Comparison of ENCODE assay signal across 12 cellular contexts in the genomic region with DNA sequence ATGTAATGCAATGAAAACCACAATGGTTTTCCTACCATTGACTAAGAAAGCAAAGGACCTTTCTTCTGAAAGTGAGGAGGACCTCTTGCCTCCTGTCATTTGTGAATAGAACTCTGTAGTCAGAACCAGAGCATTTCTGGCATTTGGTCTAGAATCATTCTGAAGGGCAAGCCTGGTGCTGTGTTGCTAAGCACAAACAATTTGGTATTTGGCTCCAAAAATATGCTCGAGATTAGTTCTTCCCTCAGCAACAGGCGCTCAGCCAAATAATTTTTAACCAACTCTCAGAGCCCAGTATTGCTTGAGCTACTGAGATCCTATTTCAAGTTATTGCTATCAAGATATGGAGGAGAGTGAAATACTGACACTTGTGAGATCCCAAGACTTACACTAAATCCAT.
DNase-seq lines count a peak whose midpoint lies in the region; ATAC-seq and TF ChIP-seq lines count a peak whose summit lies in the region.
"Had no signal": no experiment of that assay in that cellular context is flagged by ENCODE, and none has a peak within 500 bp of the region (broad histone marks: within the 10 kb centered on the region; RNA-seq: fewer than 3 reads in every experiment).

No MANE protein-coding gene starts in this region.

- no peak overlapping the region for H3K4me3 Mint-ChIP-seq in nephron progenitor cell

- no peaks in the 10 kb centered on the region for H3K9me3 ChIP-seq in DND-41 (ENCODE audit: insufficient read depth, low read length, severe bottlenecking)
- H3K9me3 ChIP-seq in SJCRH30 (replicated peaks): no peaks in the 10 kb centered on the region
- no peaks in the 10 kb centered on the region for H3K9me3 ChIP-seq in fibroblast of lung (ENCODE audit: control insufficient read depth, insufficient read depth, low read depth, low read length)
- H3K9me3 ChIP-seq: tibial artery had no signal

- TF ChIP-seq CTCF in DND-41 (IDR thresholded peaks at IDR 0.05; ENCODE audit: borderline replicate concordance, extremely low read depth, low read length, poor library complexity, severe bottlenecking) (no peak), fibroblast of lung (conservative IDR thresholded peaks at IDR 0.05 in 1 of 2, IDR thresholded peaks at IDR 0.05 in 1 of 2; ENCODE audit: low read depth in 1 of 2, low read length in 2 of 2) (no peak), omental fat pad (IDR thresholded peaks at IDR 0.05) (no peak), nephron progenitor cell (IDR thresholded peaks at IDR 0.05) (no peak)

- no peak overlapping the region for H3K27ac ChIP-seq in DND-41 (ENCODE audit: low read length)
- peak overlapping the region; percentile 22 for H3K27ac ChIP-seq in SJCRH30
- H3K27ac ChIP-seq in fibroblast of lung (ENCODE audit: insufficient read depth, low read length): no peak overlapping the region
- H3K27ac ChIP-seq: tibial artery had no signal

- H3K4me2 ChIP-seq in DND-41 (ENCODE audit: insufficient read depth, low read length) (no peak overlapping the region), fibroblast of lung (ENCODE audit: extremely low read depth, insufficient read depth, low read length) (no peak overlapping the region)

- H2AFZ ChIP-seq in DND-41 (ENCODE audit: low read depth, low read length) (no peak overlapping the region), fibroblast of lung (ENCODE audit: low read length) (no peak overlapping the region)

- H3K4me3 ChIP-seq in DND-41 (ENCODE audit: low read depth in 1 of 2, low read length in 2 of 2): no peak overlapping the region
- H3K4me3 ChIP-seq in SJCRH30: no peak overlapping the region
- H3K4me3 ChIP-seq in fibroblast of lung (replicated peaks in 1 of 4; ENCODE audit: control extremely low read depth in 1 of 4, insufficient read depth in 1 of 4, low read depth in 3 of 4, low read length in 4 of 4): peak overlapping the region in 1 of 4 experiments; percentile 23
- H3K4me3 ChIP-seq: tibial artery had no signal

- peaks cover 9% of the 10 kb centered on the region for H3K36me3 Mint-ChIP-seq in nephron progenitor cell (ENCODE audit: low read depth)

- H3K4me1 Mint-ChIP-seq in nephron progenitor cell: peaks cover 18% of the 10 kb centered on the region

- DNase-seq in DND-41 (no peak), SJCRH30 (peak; percentile 54 to 82), fibroblast of lung (ENCODE audit: low read depth in 2 of 2) (peak; percentile 89 to 92), omental fat pad (ENCODE audit: low spot score) (no peak), nephron progenitor cell (no peak)
- DNase-seq in activated naive CD4-positive, alpha-beta T cell (lab: John Stamatoyannopoulos, UW): no peak
- DNase-seq in stimulated activated CD4-positive, alpha-beta T cell treated with anti-CD3 and anti-CD28 coated beads, Interleukin-15, amount 100 ng/mL, for 24 hours: no peak
- no peak for DNase-seq in activated naive CD4-positive, alpha-beta T cell treated with anti-CD3 and anti-CD28 coated beads, Interleukin-2, amount 50 U/mL, for 16 hours
- DNase-seq: aorta, Kasumi-1, tibial artery had no signal

- peaks cover 6% of the 10 kb centered on the region for H3K9me3 Mint-ChIP-seq in nephron progenitor cell

- no peaks in the 10 kb centered on the region for H3K27me3 ChIP-seq in DND-41 (ENCODE audit: insufficient read depth, low read length, poor library complexity)
- no peaks in the 10 kb centered on the region for H3K27me3 ChIP-seq in SJCRH30
- no peaks in the 10 kb centered on the region for H3K27me3 ChIP-seq in fibroblast of lung (ENCODE audit: control insufficient read depth, insufficient read depth, low read length)
- H3K27me3 ChIP-seq: tibial artery had no signal

- no peaks in the 10 kb centered on the region for H3K79me2 ChIP-seq in DND-41 (ENCODE audit: insufficient read depth, low read length)
- H3K79me2 ChIP-seq in fibroblast of lung (ENCODE audit: control insufficient read depth, insufficient read depth, low read length): no peaks in the 10 kb centered on the region

- H3K36me3 ChIP-seq in DND-41 (ENCODE audit: insufficient read depth, low read length) (no peaks in the 10 kb centered on the region), SJCRH30 (no peaks in the 10 kb centered on the region), fibroblast of lung (ENCODE audit: control insufficient read depth, insufficient read depth, low read length) (no peaks in the 10 kb centered on the region)
- H3K36me3 ChIP-seq: tibial artery had no signal

- H3K27ac Mint-ChIP-seq in nephron progenitor cell: no peak overlapping the region

- H4K20me1 ChIP-seq in DND-41 (ENCODE audit: insufficient read depth, low read length): peaks cover 4% of the 10 kb centered on the region; the same call in 1 of the 2 replicates
- H4K20me1 ChIP-seq in fibroblast of lung (ENCODE audit: control insufficient read depth, extremely low read depth, insufficient read depth, low read length): no peaks in the 10 kb centered on the region

- H3K4me1 ChIP-seq in DND-41 (ENCODE audit: insufficient read depth, low read length) (no peaks in the 10 kb centered on the region), SJCRH30 (peaks cover 18% of the 10 kb centered on the region), fibroblast of lung (ENCODE audit: control insufficient read depth, extremely low read depth, insufficient read depth, low read length) (no peaks in the 10 kb centered on the region)

- no peaks in the 10 kb centered on the region for H3K27me3 Mint-ChIP-seq in nephron progenitor cell (ENCODE audit: low read depth, poor library complexity)

- H3K9ac ChIP-seq in DND-41 (ENCODE audit: low read depth, low read length): no peak overlapping the region
- no peak overlapping the region for H3K9ac ChIP-seq in fibroblast of lung (ENCODE audit: insufficient read depth, low read length)

- ATAC-seq in DND-41 (ENCODE audit: insufficient read depth, low read depth) (peak; percentile 22; the same call in 1 of the 3 replicates), omental fat pad (ENCODE audit: low FRiP score) (peak; percentile 94)
- ATAC-seq: left lobe of liver had no signal

Comparison
In these comparisons a context has a peak if more than half of its experiments do, and no peak if none do; other contexts are left out.
1. DNase-seq: peak in SJCRH30 (2 of 2) and fibroblast of lung (2 of 2); none in DND-41 (single experiment), omental fat pad (single experiment), nephron progenitor cell (single experiment), activated naive CD4-positive, alpha-beta T cell (0 of 4), stimulated activated CD4-positive, alpha-beta T cell treated with anti-CD3 and anti-CD28 coated beads, Interleukin-15, amount 100 ng/mL, for 24 hours (single experiment) and activated naive CD4-positive, alpha-beta T cell treated with anti-CD3 and anti-CD28 coated beads, Interleukin-2, amount 50 U/mL, for 16 hours (single experiment).